ENCODE assay signal across 8 cellular contexts in genomic region chr12:1605129-1606020, GRCh38. TPM values are rescaled to one million over a fixed set of nuclear protein-coding genes. Genes with fewer than 3 reads are reported as not detected.
DNase-seq lines count a peak whose midpoint lies in the region; ATAC-seq and TF ChIP-seq lines count a peak whose summit lies in the region.

No MANE protein-coding gene starts in this region.

- TF ChIP-seq CTCF in C4-2B (conservative IDR thresholded peaks at IDR 0.05), result peak; percentile 90
- TF ChIP-seq CTCF in PC-9 (conservative IDR thresholded peaks at IDR 0.05), result peak; percentile 90
- peak; percentile 81 for TF ChIP-seq CTCF in fibroblast of pulmonary artery (IDR thresholded peaks at IDR 0.05; ENCODE audit: low read length, missing control alignments)
- peak; percentile 80 to 88 (median 82) for TF ChIP-seq CTCF in upper lobe of left lung (IDR thresholded peaks at IDR 0.05)

- BruUV-seq in PC-9 (replicated peaks; lab: Mats Ljungman, UMichigan), result TSS peak; percentile 99

- CTCF ChIA-PET in PC-9 (lab: Charles Lee), result interaction anchor here (1.7 kb wide), 1 partner anchor 487 kb away, joined by 10 read pairs; no protein-coding TSS in a partner anchor

- ATAC-seq in GM19351 (IDR thresholded peaks at IDR 0.05; ENCODE audit: unreplicated experiment) (peak; percentile 47), naive B cell (ENCODE audit: low read depth in 2 of 2) (peak; percentile 67 to 73), upper lobe of left lung (ENCODE audit: low FRiP score in 2 of 2) (peak; percentile 90 to 91)

- POLR2A ChIA-PET in PC-9 (lab: Charles Lee; ENCODE audit: unreplicated experiment), result interaction anchor here (0.7 to 1.2 kb wide), 3 partner anchors 11 to 497 kb away, joined by 5 to 6 read pairs (median 6); partner anchors contain the start of gene FBXL14

- H3K79me2 ChIP-seq in PC-9 (ENCODE audit: low read depth), result no peaks in the 10 kb centered on the region

- peaks cover 30 to 36% (median 36%) of the 10 kb centered on the region in 3 donors for H3K4me1 Mint-ChIP-seq in naive B cell

- no peaks in the 10 kb centered on the region for H3K9me2 ChIP-seq in PC-9 (ENCODE audit: insufficient read depth)

- H3K27ac Mint-ChIP-seq in naive B cell, result peak overlapping the region; percentile 45 to 86 (median 61)

- TF ChIP-seq EP300 in upper lobe of left lung (IDR thresholded peaks at IDR 0.05), result no peak

- no peaks in the 10 kb centered on the region for H3K27me3 ChIP-seq in PC-9 (ENCODE audit: insufficient read depth, low read depth)
- no peaks in the 10 kb centered on the region for H3K27me3 ChIP-seq in upper lobe of left lung

- H3K4me3 Mint-ChIP-seq in naive B cell, result peak overlapping the region; percentile 85 to 99 (median 94)

- H3K36me3 Mint-ChIP-seq in naive B cell, result no peaks in the 10 kb centered on the region

- peak overlapping the region; percentile 47 for H3K4me3 ChIP-seq in PC-9
- H3K4me3 ChIP-seq in fibroblast of pulmonary artery (replicated peaks; ENCODE audit: low read depth, low read length), result peak overlapping the region; percentile 47
- peak overlapping the region; percentile 22 to 52 (median 45) for H3K4me3 ChIP-seq in upper lobe of left lung

- H2AFZ ChIP-seq in PC-9, result peak overlapping the region; percentile 80

- TF ChIP-seq POLR2A in upper lobe of left lung (IDR thresholded peaks at IDR 0.05), result peak in 1 of 4 donors; percentile 47

- H3K9me3 Mint-ChIP-seq in naive B cell, result no peaks in the 10 kb centered on the region

- H3K4me2 ChIP-seq in PC-9, result peak overlapping the region; percentile 78

- H3F3A ChIP-seq in PC-9 (ENCODE audit: insufficient read depth, low read depth), result peaks cover 20% of the 10 kb centered on the region

- peaks cover 29% of the 10 kb centered on the region for H3K4me1 ChIP-seq in PC-9 (replicated peaks; ENCODE audit: insufficient read depth)
- H3K4me1 ChIP-seq in upper lobe of left lung, result peaks cover 24 to 41% (median 31%) of the 10 kb centered on the region in 4 donors

- H3K27ac ChIP-seq in C4-2B, result peak overlapping the region; percentile 57
- H3K27ac ChIP-seq in PC-9, result peak overlapping the region; percentile 64
- H3K27ac ChIP-seq in upper lobe of left lung, result peak overlapping the region; percentile 85 to 94 (median 88)

- H4K20me1 ChIP-seq in PC-9 (ENCODE audit: insufficient read depth), result no peaks in the 10 kb centered on the region

- intact Hi-C loops in PC-9 (cut with micrococcal nuclease; ENCODE audit: unreplicated experiment), result loop anchor here (1.0 to 5.0 kb wide), 5 partner anchors 186 to 788 kb away; partner anchors contain the start of gene RAD52

- H3K36me3 ChIP-seq in PC-9 (ENCODE audit: low read depth) (no peaks in the 10 kb centered on the region), upper lobe of left lung (no peaks in the 10 kb centered on the region)

- DNase-seq in HuH-7.5 (ENCODE audit: low spot score) (peak; percentile 55), PC-9 (peak; percentile 74 to 83), fibroblast of pulmonary artery (ENCODE audit: low read depth) (peak; percentile 88), naive B cell (peak; percentile 57), upper lobe of left lung (peak; percentile 34 to 80)
- peak; percentile 33 for DNase-seq in activated T-helper 9 cell treated with anti-CD3 and anti-CD28 coated beads, Interleukin-2, amount 50 U/mL, for 16 hours (ENCODE audit: low read depth)

- 1 to 3% methylated on average over 22 of the region's 22 CpGs for WGBS in upper lobe of left lung, 2 donors

- H3K9me3 ChIP-seq in PC-9 (ENCODE audit: insufficient read depth, low read depth) (no peaks in the 10 kb centered on the region), upper lobe of left lung (no peaks in the 10 kb centered on the region)

- H3K27me3 Mint-ChIP-seq in naive B cell, result no peaks in the 10 kb centered on the region

RNA-seq across cellular contexts. Expression of gene FBXL14, which starts 11.0 kb away (rescaled TPM):
- total RNA-seq in PC-9 (2021), result 16.3 and 21.1 TPM in 2 replicates
- polyA plus RNA-seq in naive B cell (ENCODE audit: low read depth in 6 of 6), result 10 to 100 TPM; 11.2 to 20.6 (median 14.6) TPM
- total RNA-seq in upper lobe of left lung, result 10 to 100 TPM in 4 of 6 donors, 1 to 10 TPM in 2; 8.5 to 22.0 (median 14.4) TPM

RNA-seq across cellular contexts. Expression of gene WNT5B, which starts 23.7 kb away (rescaled TPM):
- total RNA-seq in PC-9 (2021) (33.1 and 50.2 TPM in 2 replicates), upper lobe of left lung (1 to 10 TPM in 5 of 6 donors, not detected in 1; 5.8 to 9.7 (median 7.0) TPM)
- not detected for polyA plus RNA-seq in naive B cell (ENCODE audit: low read depth in 6 of 6)

Comparison
In these comparisons a context has a peak if more than half of its experiments do, and no peak if none do; other contexts are left out.
1. Peak in every context shown above with its lines: DNase-seq, ATAC-seq, H3K4me3 ChIP-seq and H3K27ac ChIP-seq.
2. DNase-seq: peak in every context shown above with its lines; median percentile 88 in fibroblast of pulmonary artery; 78 in PC-9; 57 in naive B cell; 57 in upper lobe of left lung; 55 in HuH-7.5; 33 in activated T-helper 9 cell treated with anti-CD3 and anti-CD28 coated beads, Interleukin-2, amount 50 U/mL, for 16 hours.